In the genomic region with DNA sequence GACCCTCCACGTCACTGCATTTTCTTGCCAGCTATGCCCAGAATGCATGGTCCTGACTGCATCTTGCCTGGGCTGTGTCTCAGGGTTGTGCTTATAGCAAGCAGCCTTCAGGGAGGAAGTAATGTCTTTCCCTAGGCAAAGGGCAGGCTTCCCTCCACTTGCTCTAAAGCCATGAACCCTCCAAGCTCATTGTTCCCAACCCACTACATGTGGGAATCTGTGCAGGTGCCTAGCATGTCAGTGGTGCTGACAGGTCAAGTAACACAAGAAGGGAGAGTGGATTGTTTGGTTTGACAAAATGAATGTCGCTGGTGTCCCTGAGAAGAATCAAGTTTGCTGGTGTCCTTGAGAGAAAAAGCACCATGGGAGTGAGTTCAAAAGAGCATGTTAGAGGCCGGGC, we compare ENCODE assay signal across 9 cellular contexts. TPM values are rescaled to one million over a fixed set of nuclear protein-coding genes. Genes with fewer than 3 reads are reported as not detected.
"Had no signal": no experiment of that assay in that cellular context is flagged by ENCODE, and none has a peak within 500 bp of the region (broad histone marks: within the 10 kb centered on the region; RNA-seq: fewer than 3 reads in every experiment).

No MANE protein-coding gene starts in this region.

- ATAC-seq: GM12878 had no signal

- H3K4me3 ChIP-seq: GM12878 had no signal

- DNase-seq: GDM1, GF-D8 had no signal

- FAIRE-seq: G401.6, GM12878, GM12891, GM12892, GM18507, GM19239 had no signal

RNA-seq across cellular contexts. Expression of a gene that starts 53.9 kb away (rescaled TPM):
- total RNA-seq: G401, GM12878 had no signal
- polyA plus RNA-seq: GM12878 had no signal
